Comparison of ENCODE assay signal across 7 cellular contexts in genomic region chr10:71608863-71609768, GRCh38.
DNase-seq lines count a peak whose midpoint lies in the region; ATAC-seq and TF ChIP-seq lines count a peak whose summit lies in the region.

No MANE protein-coding gene starts in this region.

- H3K27ac ChIP-seq in WERI-Rb-1: peak overlapping the region; percentile 34; the same call in 1 of the 2 replicates

- H3K9me3 ChIP-seq in WERI-Rb-1 (ENCODE audit: severe bottlenecking): no peaks in the 10 kb centered on the region

- DNase-seq in NCI-H1694 treated with DMSO at 0.1 percent for 48 hours (lab: John Stamatoyannopoulos, UW) (peak; percentile 50), WERI-Rb-1 (peak; percentile 88), T47D (ENCODE audit: low read depth in 1 of 2, low spot score in 1 of 2) (peak; percentile 31 to 61), inferior parietal cortex (ENCODE audit: extremely low spot score) (peak; percentile 80)
- DNase-seq in stimulated activated CD4-positive, alpha-beta T cell treated with anti-CD3 and anti-CD28 coated beads, Interleukin-1b, Interleukin-23, amount 100 ng/mL, for 24 hours (ENCODE audit: low read depth in 4 of 4, low spot score in 1 of 4): peak; percentile 40 to 66 (median 44)

- peaks cover 37% of the 10 kb centered on the region for H3K36me3 ChIP-seq in WERI-Rb-1

- no peak overlapping the region for H3K4me3 ChIP-seq in WERI-Rb-1 (ENCODE audit: low read depth, low read length)

- H3K27me3 ChIP-seq in WERI-Rb-1 (ENCODE audit: insufficient read depth, low read depth, severe bottlenecking): no peaks in the 10 kb centered on the region

- no peak for ATAC-seq in GM19328 (IDR thresholded peaks at IDR 0.05; ENCODE audit: unreplicated experiment)

- TF ChIP-seq CTCF in GM12874 (IDR thresholded peaks at IDR 0.05; ENCODE audit: insufficient read depth, low read depth, low read length): peak; percentile 91
- TF ChIP-seq CTCF in WERI-Rb-1 (IDR thresholded peaks at IDR 0.05; ENCODE audit: low read depth, low read length): peak; percentile 87

- in situ Hi-C loops in T47D (cut with HindIII; ENCODE audit: low pct_unique_long_range_greater_than_20kb, low sequenced_read_pairs): no loop called here
